ENCODE assay signal across 24 cellular contexts in genomic region chr10:68235111-68235510, GRCh38. TPM values are rescaled to one million over a fixed set of nuclear protein-coding genes. Genes with fewer than 3 reads are reported as not detected.
"Had no signal": no experiment of that assay in that cellular context is flagged by ENCODE, and none has a peak within 500 bp of the region (broad histone marks: within the 10 kb centered on the region; RNA-seq: fewer than 3 reads in every experiment).

No MANE protein-coding gene starts in this region.

- DNase-seq: activated CD4-positive, alpha-beta T cell treated with anti-CD3 and anti-CD28 coated beads for 48 hours; activated CD4-positive, alpha-beta T cell treated with anti-CD3 and anti-CD28 coated beads, Interleukin-2, amount 50 U/mL, for 4 hours; activated CD4-positive, CD25-positive, alpha-beta regulatory T cell treated with anti-CD3 and anti-CD28 coated beads, Interleukin-2, amount 50 U/mL, for 72 hours; activated CD8-positive, alpha-beta memory T cell treated with anti-CD3 and anti-CD28 coated beads, Interleukin-2, amount 50 U/mL, for 48 hours; activated CD8-positive, alpha-beta T cell treated with anti-CD3 and anti-CD28 coated beads, Interleukin-2, amount 10 ng/mL, durations not matched to agents 7 days and 5 days; activated T-cell treated with anti-CD3 and anti-CD28 coated beads, Interleukin-2, amount 50 U/mL, for 1 hour; aorta; Karpas-422; NCI-H1092; NCI-H1417; NCI-H2029; NCI-H2107; NCI-H226; NCI-H510A treated with DMSO at 0.1 percent for 48 hours; NK-92 treated with Interleukin-12 subunit alpha and Interleukin-12 subunit beta, amount 100 ng/mL, for 24 hours; OCI-M1; Peyer's patch; SHP77 treated with DMSO at 0.1 percent for 48 hours; T-helper 17 cell; T-helper 9 cell had no signal

- H3K27me3 ChIP-seq: Peyer's patch had no signal

- H3K27ac ChIP-seq: Peyer's patch had no signal

- H3K36me3 ChIP-seq: Peyer's patch had no signal

- H3K4me3 ChIP-seq: K562, Peyer's patch had no signal

- H3K4me3 Mint-ChIP-seq: activated CD8-positive, alpha-beta T cell treated with anti-CD3 and anti-CD28 coated beads, Interleukin-2, amount 10 ng/mL, durations not matched to agents 7 days and 5 days; activated naive CD4-positive, alpha-beta T cell treated with anti-CD3 and anti-CD28 coated beads, Interleukin-2, amount 50 U/mL, for 24 hours; central memory CD8-positive, alpha-beta T cell; T-helper 17 cell; WTC11 had no signal

- H3K9me3 ChIP-seq: Peyer's patch had no signal

- H3K36me3 Mint-ChIP-seq: activated naive CD4-positive, alpha-beta T cell treated with anti-CD3 and anti-CD28 coated beads, Interleukin-2, amount 50 U/mL, for 24 hours; WTC11 had no signal

- H3K27ac Mint-ChIP-seq: activated CD8-positive, alpha-beta T cell treated with anti-CD3 and anti-CD28 coated beads, Interleukin-2, amount 10 ng/mL, durations not matched to agents 7 days and 5 days; activated naive CD4-positive, alpha-beta T cell treated with anti-CD3 and anti-CD28 coated beads, Interleukin-2, amount 50 U/mL, for 24 hours; T-helper 17 cell; WTC11 had no signal

- FAIRE-seq: K562 had no signal

- ATAC-seq: activated CD8-positive, alpha-beta T cell treated with anti-CD3 and anti-CD28 coated beads, Interleukin-2, amount 10 ng/mL, durations not matched to agents 7 days and 5 days; K562; T-helper 17 cell; WTC11 had no signal

- H3K9me3 Mint-ChIP-seq: activated naive CD4-positive, alpha-beta T cell treated with anti-CD3 and anti-CD28 coated beads, Interleukin-2, amount 50 U/mL, for 24 hours; central memory CD8-positive, alpha-beta T cell; WTC11 had no signal

RNA-seq across cellular contexts. Expression of gene ATOH7, which starts 3.2 kb away (rescaled TPM):
- total RNA-seq: activated CD8-positive, alpha-beta T cell treated with anti-CD3 and anti-CD28 coated beads, Interleukin-2, amount 10 ng/mL, durations not matched to agents 7 days and 5 days; K562; T-helper 17 cell had no signal
- polyA plus RNA-seq: aorta, K562 had no signal
